ENCODE assay signal across 14 cellular contexts in the genomic region with DNA sequence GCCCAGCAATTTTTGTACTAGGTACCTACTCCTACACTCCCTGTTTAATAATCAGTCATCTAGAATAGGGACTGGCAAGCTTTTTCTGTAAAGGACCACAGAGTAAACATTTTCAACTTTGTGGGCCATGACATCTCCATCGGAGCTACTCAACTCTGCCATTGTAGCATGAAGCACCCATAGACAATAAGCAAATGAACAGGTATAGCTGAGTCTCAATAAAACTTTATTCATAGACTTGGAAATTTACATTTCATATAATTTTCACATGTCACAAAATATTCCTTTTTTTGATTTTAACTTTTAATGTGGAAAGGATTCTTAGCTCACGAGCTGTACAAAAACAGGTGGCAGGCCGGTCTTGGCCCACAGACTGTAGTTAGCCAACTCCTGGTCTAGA.
A peak's percentile ranks its signal among the peaks of the same experiment; 100 is the strongest.
DNase-seq lines count a peak whose midpoint lies in the region; ATAC-seq, FAIRE-seq and TF ChIP-seq lines count a peak whose summit lies in the region.
"Had no signal": no experiment of that assay in that cellular context is flagged by ENCODE, and none has a peak within 500 bp of the region (broad histone marks: within the 10 kb centered on the region; RNA-seq: fewer than 3 reads in every experiment).

No MANE protein-coding gene starts in this region.

- BruUV-seq in K562 (replicated peaks; lab: Mats Ljungman, UMichigan), result no TSS peak

- no peaks in the 10 kb centered on the region for H3K36me3 ChIP-seq in K562 (ENCODE audit: control insufficient read depth, insufficient read depth, low read length)
- H3K36me3 ChIP-seq in trophoblast cell (ENCODE audit: control insufficient read depth in 1 of 2, insufficient read depth in 2 of 2, low read length in 2 of 2), result no peaks in the 10 kb centered on the region

- H3K4me2 ChIP-seq in K562 (ENCODE audit: insufficient read depth, low read length) (no peak overlapping the region), trophoblast cell (ENCODE audit: low read length) (no peak overlapping the region)

- H2AK5ac ChIP-seq in trophoblast cell (ENCODE audit: low read length), result no peak overlapping the region

- no peak for TF ChIP-seq EP300 in K562 (IDR thresholded peaks at IDR 0.05; ENCODE audit: low read length)

- no peak overlapping the region for H2AFZ ChIP-seq in K562 (ENCODE audit: low read depth, low read length)
- H2AFZ ChIP-seq in trophoblast cell (ENCODE audit: insufficient read depth, low read length, poor library complexity), result no peak overlapping the region

- WGBS in K562 (ENCODE audit: insufficient coverage, low coverage, missing lambda C conversion rate), result 0% methylated on average over 3 of the region's 3 CpGs
- WGBS in trophoblast cell (ENCODE audit: extremely low coverage, insufficient coverage, insufficient read length), result no CpG with 5 or more reads among the region's 3 CpGs

- peaks cover 0 to 23% of the 10 kb centered on the region in 2 experiments; a peak in 1 of 5 replicates for H3K27me3 ChIP-seq in K562 (ENCODE audit: control insufficient read depth in 2 of 2, insufficient read depth in 2 of 2, low read length in 2 of 2)
- no peaks in the 10 kb centered on the region for H3K27me3 ChIP-seq in trophoblast cell (ENCODE audit: insufficient read depth, low read length)

- POLR2A ChIA-PET in K562 (lab: Yijun Ruan, JAX), result interaction anchor here (0.6 to 1.2 kb wide), 2 partner anchors 15 to 164 kb away, joined by 3 to 4 read pairs; no protein-coding TSS in a partner anchor

- no peak for TF ChIP-seq CTCF in K562 (IDR thresholded peaks at IDR 0.05 in 2 of 3, conservative IDR thresholded peaks at IDR 0.05 in 1 of 3; ENCODE audit: insufficient read depth in 2 of 3, low read depth in 1 of 3, low read length in 3 of 3)

- TF ChIP-seq RAD21 in K562 (CRISPR knock-in tag; conservative IDR thresholded peaks at IDR 0.05 in 1 of 2, IDR thresholded peaks at IDR 0.05 in 1 of 2), result no peak

- no peak overlapping the region for H2BK120ac ChIP-seq in trophoblast cell (ENCODE audit: insufficient read depth, low read length, poor library complexity)

- FAIRE-seq in K562 (lab: Jason Lieb, UNC), result no peak

- H4K12ac ChIP-seq in trophoblast cell (ENCODE audit: low read depth, low read length), result no peak overlapping the region

- no peak overlapping the region for H3K23ac ChIP-seq in trophoblast cell (ENCODE audit: low read length)

- no peak overlapping the region for H3K9ac ChIP-seq in K562 (ENCODE audit: insufficient read depth in 1 of 2, low read depth in 2 of 2, low read length in 2 of 2)
- no peak overlapping the region for H3K9ac ChIP-seq in trophoblast cell (ENCODE audit: low read length)

- H3K4me3 ChIP-seq in K562, result no peak overlapping the region
- no peak overlapping the region for H3K4me3 ChIP-seq in trophoblast cell (ENCODE audit: low read depth, low read length)

- H3K4me1 ChIP-seq in K562 (replicated peaks in 1 of 2; ENCODE audit: control insufficient read depth in 2 of 2, insufficient read depth in 2 of 2, low read length in 2 of 2), result no peaks in the 10 kb centered on the region
- peaks cover 22 to 44% of the 10 kb centered on the region in 2 experiments for H3K4me1 ChIP-seq in trophoblast cell (ENCODE audit: control insufficient read depth in 1 of 2, insufficient read depth in 2 of 2, low read length in 2 of 2)

- in situ Hi-C loops in K562 (cut with MboI), result no loop called here

- no peak for DNase-seq in K562 (ENCODE audit: extremely low read depth in 1 of 4, low spot score in 3 of 4)
- no peak for DNase-seq in trophoblast cell
- DNase-seq in DMS153 (lab: John Stamatoyannopoulos, UW), result no peak
- no peak for DNase-seq in ecto neural progenitor cell (ENCODE audit: low spot score)
- no peak for DNase-seq in GDM1 (lab: John Stamatoyannopoulos, UW)
- DNase-seq: activated CD4-positive, CD25-positive, alpha-beta regulatory T cell treated with anti-CD3 and anti-CD28 coated beads, Interleukin-2, amount 50 U/mL, for 72 hours; activated naive CD8-positive, alpha-beta T cell treated with anti-CD3 and anti-CD28 coated beads, Interleukin-2, amount 50 U/mL, for 24 hours; cortex of kidney; H9; Karpas-422; stimulated activated naive CD8-positive, alpha-beta T cell treated with anti-CD3 and anti-CD28 coated beads, Interleukin-15, amount 100 ng/mL, for 72 hours had no signal

- no peak for TF ChIP-seq POLR2A in K562 (conservative IDR thresholded peaks at IDR 0.05)

- no peaks in the 10 kb centered on the region for H3K9me3 ChIP-seq in K562 (replicated peaks; ENCODE audit: control insufficient read depth, insufficient read depth, low read depth, low read length)
- no peaks in the 10 kb centered on the region for H3K9me3 ChIP-seq in trophoblast cell (ENCODE audit: insufficient read depth, low read depth, low read length)

- H3K18ac ChIP-seq in trophoblast cell (ENCODE audit: low read length), result no peak overlapping the region

- H4K91ac ChIP-seq in trophoblast cell (ENCODE audit: low read depth, low read length), result no peak overlapping the region

- H3K27ac ChIP-seq in K562 (ENCODE audit: extremely low read depth, low read depth, low read length) (no peak overlapping the region), trophoblast cell (ENCODE audit: low read depth, low read length) (peak overlapping the region; percentile 48)

- CTCF ChIA-PET in K562 (lab: Yijun Ruan, JAX; ENCODE audit: low intra/inter-chr PET ratio), result no interaction called here

- H2BK12ac ChIP-seq in trophoblast cell (ENCODE audit: low read length), result no peak overlapping the region

- no peaks in the 10 kb centered on the region for H4K20me1 ChIP-seq in K562 (replicated peaks; ENCODE audit: control insufficient read depth, insufficient read depth, low read length)

- peaks cover 12% of the 10 kb centered on the region for H3K79me1 ChIP-seq in trophoblast cell (ENCODE audit: low read length)

- H4K8ac ChIP-seq in trophoblast cell (ENCODE audit: low read depth, low read length), result no peak overlapping the region

- H3K79me2 ChIP-seq in K562 (ENCODE audit: control insufficient read depth, insufficient read depth, low read length), result no peaks in the 10 kb centered on the region
- no peaks in the 10 kb centered on the region for H3K79me2 ChIP-seq in trophoblast cell (ENCODE audit: control insufficient read depth, insufficient read depth, low read length, poor library complexity)

- H3K9me1 ChIP-seq in K562 (ENCODE audit: control insufficient read depth, insufficient read depth, low read length), result no peaks in the 10 kb centered on the region

- no peak overlapping the region for H3K14ac ChIP-seq in trophoblast cell (ENCODE audit: low read length)

- intact Hi-C loops in K562 (cut with micrococcal nuclease), result no loop called here

- no peak overlapping the region for H2BK5ac ChIP-seq in trophoblast cell (ENCODE audit: low read depth, low read length, poor library complexity)

- ATAC-seq in GM19463 (IDR thresholded peaks at IDR 0.05; ENCODE audit: unreplicated experiment) (peak; percentile 5), HG03354 (IDR thresholded peaks at IDR 0.05; ENCODE audit: poor library complexity, severe bottlenecking, unreplicated experiment) (peak; percentile 11), K562 (no peak), HG03159 (IDR thresholded peaks at IDR 0.05; ENCODE audit: unreplicated experiment) (no peak)
- ATAC-seq: activated naive CD8-positive, alpha-beta T cell treated with anti-CD3 and anti-CD28 coated beads, Interleukin-2, amount 50 U/mL, for 24 hours; stimulated activated naive CD8-positive, alpha-beta T cell treated with anti-CD3 and anti-CD28 coated beads, Interleukin-15, amount 100 ng/mL, for 72 hours had no signal

- no peak overlapping the region for H3K4ac ChIP-seq in trophoblast cell (ENCODE audit: low read depth, low read length)

Comparison
In these comparisons a context has a peak if more than half of its experiments do, and no peak if none do; other contexts are left out.
1. ATAC-seq: peak in GM19463 (single experiment) and HG03354 (single experiment); none in K562 (single experiment) and HG03159 (single experiment).